In genomic region chr14:65958664-65959562, GRCh38 we compare ENCODE assay signal across 8 cellular contexts.
DNase-seq lines count a peak whose midpoint lies in the region; ATAC-seq, FAIRE-seq and TF ChIP-seq lines count a peak whose summit lies in the region.

No MANE protein-coding gene starts in this region.

- peak; percentile 69 for FAIRE-seq in HepG2 (lab: Jason Lieb, UNC)

- H2AFZ ChIP-seq in HepG2 (ENCODE audit: low read length) = no peak overlapping the region

- H3K4me1 Mint-ChIP-seq in activated naive CD4-positive, alpha-beta T cell treated with anti-CD3 and anti-CD28 coated beads, Interleukin-2, amount 50 U/mL, for 24 hours = peaks cover 23% of the 10 kb centered on the region
- peaks cover 13% of the 10 kb centered on the region for H3K4me1 Mint-ChIP-seq in activated naive CD4-positive, alpha-beta T cell treated with anti-CD3 and anti-CD28 coated beads for 36 hours (ENCODE audit: low read depth)

- ATAC-seq in HG02970 (IDR thresholded peaks at IDR 0.05; ENCODE audit: low FRiP score, unreplicated experiment) (peak; percentile 59), HepG2 (peak; percentile 68)

- no TSS peak for BruUV-seq in HepG2 (replicated peaks; lab: Mats Ljungman, UMichigan)

- intact Hi-C loops in activated naive CD4-positive, alpha-beta T cell treated with anti-CD3 and anti-CD28 coated beads for 36 hours (cut with micrococcal nuclease) = loop anchor here (1.0 to 5.0 kb wide), 9 partner anchors 109 to 972 kb away; partner anchors contain the start of gene FNTB
- intact Hi-C loops in HepG2 (cut with micrococcal nuclease; ENCODE audit: unreplicated experiment) = loop anchor here (1.0 to 5.0 kb wide), 3 partner anchors 113 to 795 kb away; partner anchors contain the start of gene FUT8

- H3K9me3 ChIP-seq in HepG2 (ENCODE audit: low read length) = no peaks in the 10 kb centered on the region

- no peak overlapping the region for H3K4me2 ChIP-seq in HepG2 (ENCODE audit: low read depth, low read length)

- POLR2A ChIA-PET in HepG2 (lab: Yijun Ruan, JAX) = no interaction called here

- H3K27ac Mint-ChIP-seq in activated naive CD4-positive, alpha-beta T cell treated with anti-CD3 and anti-CD28 coated beads, Interleukin-2, amount 50 U/mL, for 24 hours = peak overlapping the region; percentile 15
- H3K27ac Mint-ChIP-seq in activated naive CD4-positive, alpha-beta T cell treated with anti-CD3 and anti-CD28 coated beads for 36 hours = no peak overlapping the region

- CTCF ChIA-PET in activated naive CD4-positive, alpha-beta T cell treated with anti-CD3 and anti-CD28 coated beads for 36 hours (lab: Charles Lee) = interaction anchor here (0.5 to 4.6 kb wide), 30 partner anchors 9 to 796 kb away, joined by 3 to 46 read pairs (median 5); partner anchors contain the start of gene FUT8
- CTCF ChIA-PET in HepG2 (lab: Yijun Ruan, JAX; ENCODE audit: low intra/inter-chr PET ratio, low total read pairs) = interaction anchor here (1.1 to 1.6 kb wide), 2 partner anchors 19 to 794 kb away, joined by 3 to 21 read pairs; no protein-coding TSS in a partner anchor

- peaks cover 0 to 1% of the 10 kb centered on the region in 2 experiments; a peak in 2 of 5 replicates for H3K27me3 ChIP-seq in HepG2 (ENCODE audit: control insufficient read depth in 1 of 2, insufficient read depth in 2 of 2, low read length in 2 of 2)

- TF ChIP-seq RAD21 in HepG2 (CRISPR knock-in tag; IDR thresholded peaks at IDR 0.05) = no peak

- TF ChIP-seq EP300 in HepG2 (IDR thresholded peaks at IDR 0.05; ENCODE audit: low read depth in 2 of 2, low read length in 2 of 2) (no peak), HepG2 (CRISPR knock-in tag; IDR thresholded peaks at IDR 0.05; ENCODE audit: borderline replicate concordance) (no peak)

- H3K36me3 Mint-ChIP-seq in activated naive CD4-positive, alpha-beta T cell treated with anti-CD3 and anti-CD28 coated beads, Interleukin-2, amount 50 U/mL, for 24 hours = no peaks in the 10 kb centered on the region
- no peaks in the 10 kb centered on the region for H3K36me3 Mint-ChIP-seq in activated naive CD4-positive, alpha-beta T cell treated with anti-CD3 and anti-CD28 coated beads for 36 hours (ENCODE audit: low read depth)

- H4K20me1 ChIP-seq in HepG2 (ENCODE audit: insufficient read depth, low read length) = no peaks in the 10 kb centered on the region

- 45% methylated on average over 13 of the region's 13 CpGs for WGBS in HepG2 (ENCODE audit: low lambda C conversion rate)

- H3K4me1 ChIP-seq in HepG2 (ENCODE audit: insufficient read depth, low read length) = no peaks in the 10 kb centered on the region

- no peak for TF ChIP-seq POLR2A in HepG2 (IDR thresholded peaks at IDR 0.05; ENCODE audit: insufficient read depth in 1 of 2, low read depth in 2 of 2, low read length in 2 of 2)

- peak; percentile 27 for TF ChIP-seq CTCF in cardiac fibroblast (IDR thresholded peaks at IDR 0.05; ENCODE audit: low read depth, low read length)
- TF ChIP-seq CTCF in HepG2 (CRISPR knock-in tag; IDR thresholded peaks at IDR 0.05) = peak; percentile 62

- no peak overlapping the region for H3K27ac ChIP-seq in HepG2 (ENCODE audit: extremely low read length, insufficient read depth, low read length)

- H3K79me2 ChIP-seq in HepG2 (ENCODE audit: insufficient read depth, low read length) = no peaks in the 10 kb centered on the region

- no peak overlapping the region for H3K9ac ChIP-seq in HepG2 (ENCODE audit: insufficient read depth, low read depth, low read length)

- no peaks in the 10 kb centered on the region for H3K9me3 Mint-ChIP-seq in activated naive CD4-positive, alpha-beta T cell treated with anti-CD3 and anti-CD28 coated beads, Interleukin-2, amount 50 U/mL, for 24 hours
- no peaks in the 10 kb centered on the region for H3K9me3 Mint-ChIP-seq in activated naive CD4-positive, alpha-beta T cell treated with anti-CD3 and anti-CD28 coated beads for 36 hours

- in situ Hi-C loops in HepG2 (cut with HindIII; ENCODE audit: extremely low pct_ligation_motif_present, low pct_unique_long_range_greater_than_20kb) = loop anchor here (5.0 to 10.0 kb wide), 2 partner anchors 544 to 792 kb away; partner anchors contain the start of gene FUT8

- H3K36me3 ChIP-seq in HepG2 (replicated peaks in 1 of 2; ENCODE audit: control insufficient read depth in 1 of 2, insufficient read depth in 2 of 2, low read length in 2 of 2) = no peaks in the 10 kb centered on the region

- H3K27me3 Mint-ChIP-seq in activated naive CD4-positive, alpha-beta T cell treated with anti-CD3 and anti-CD28 coated beads, Interleukin-2, amount 50 U/mL, for 24 hours = no peaks in the 10 kb centered on the region
- H3K27me3 Mint-ChIP-seq in activated naive CD4-positive, alpha-beta T cell treated with anti-CD3 and anti-CD28 coated beads for 36 hours (ENCODE audit: low read depth) = no peaks in the 10 kb centered on the region

- H3K4me3 ChIP-seq in cardiac fibroblast (replicated peaks in 1 of 2; ENCODE audit: low read depth in 2 of 2, low read length in 2 of 2) (no peak overlapping the region), HepG2 (replicated peaks in 1 of 3; ENCODE audit: insufficient read depth in 1 of 3, low read depth in 2 of 3, low read length in 3 of 3) (no peak overlapping the region)

- no peak for DNase-seq in activated naive CD4-positive, alpha-beta T cell treated with anti-CD3 and anti-CD28 coated beads for 36 hours
- DNase-seq in NCI-H524 treated with DMSO at 0.1 percent for 48 hours (lab: John Stamatoyannopoulos, UW) (peak; percentile 16), cardiac fibroblast (ENCODE audit: low read depth in 2 of 2) (peak; percentile 47 to 52), HepG2 (ENCODE audit: low spot score) (peak; percentile 16), NCI-H187 treated with DMSO at 0.1 percent for 48 hours (lab: John Stamatoyannopoulos, UW) (no peak)
- no peak for DNase-seq in stimulated activated CD8-positive, alpha-beta memory T cell treated with anti-CD3 and anti-CD28 coated beads, Interleukin-4, amount 100 ng/mL, for 48 hours

- no peak overlapping the region for H3K4me3 Mint-ChIP-seq in activated naive CD4-positive, alpha-beta T cell treated with anti-CD3 and anti-CD28 coated beads, Interleukin-2, amount 50 U/mL, for 24 hours
- no peak overlapping the region for H3K4me3 Mint-ChIP-seq in activated naive CD4-positive, alpha-beta T cell treated with anti-CD3 and anti-CD28 coated beads for 36 hours

TF ChIP-seq in HepG2, 621 proteins besides CTCF, POLR2A, EP300 and RAD21:
- TF ChIP-seq SNAI1 (CRISPR knock-in tag; IDR thresholded peaks at IDR 0.05; ENCODE audit: borderline replicate concordance) (no peak), SMC3 (IDR thresholded peaks at IDR 0.05; ENCODE audit: low read length) (peak; percentile 29; the same call in 1 of the 2 replicates), MYPOP (CRISPR knock-in tag; IDR thresholded peaks at IDR 0.05) (no peak), SNAPC2 (CRISPR knock-in tag; IDR thresholded peaks at IDR 0.05) (no peak), MTF1 (CRISPR knock-in tag; IDR thresholded peaks at IDR 0.05) (no peak), STAG1 (CRISPR knock-in tag; IDR thresholded peaks at IDR 0.05) (peak; percentile 45), ZNF644 (CRISPR knock-in tag; IDR thresholded peaks at IDR 0.05; ENCODE audit: low read depth) (no peak)

Comparison
In these comparisons a context has a peak if more than half of its experiments do, and no peak if none do; other contexts are left out.
1. DNase-seq: peak in NCI-H524 treated with DMSO at 0.1 percent for 48 hours (single experiment), cardiac fibroblast (2 of 2) and HepG2 (single experiment); none in activated naive CD4-positive, alpha-beta T cell treated with anti-CD3 and anti-CD28 coated beads for 36 hours (single experiment), NCI-H187 treated with DMSO at 0.1 percent for 48 hours (single experiment) and stimulated activated CD8-positive, alpha-beta memory T cell treated with anti-CD3 and anti-CD28 coated beads, Interleukin-4, amount 100 ng/mL, for 48 hours (single experiment).